ENCODE assay signal across 24 cellular contexts in genomic region chr20:46916244-46916603, GRCh38. TPM values are rescaled to one million over a fixed set of nuclear protein-coding genes. Genes with fewer than 3 reads are reported as not detected.
A peak's percentile ranks its signal among the peaks of the same experiment; 100 is the strongest.
DNase-seq lines count a peak whose midpoint lies in the region; ATAC-seq, FAIRE-seq and TF ChIP-seq lines count a peak whose summit lies in the region.
"Had no signal": no experiment of that assay in that cellular context is flagged by ENCODE, and none has a peak within 500 bp of the region (broad histone marks: within the 10 kb centered on the region; RNA-seq: fewer than 3 reads in every experiment).

No MANE protein-coding gene starts in this region.

- intact Hi-C loops in HepG2 (cut with micrococcal nuclease; ENCODE audit: unreplicated experiment): no loop called here
- intact Hi-C loops in right lobe of liver (cut with DNase I): no loop called here

- no peak for FAIRE-seq in HepG2 (lab: Jason Lieb, UNC)
- FAIRE-seq: A204.1, D721Med, GM12891, GM18507, H54 had no signal

- no peak overlapping the region for H2BK120ac ChIP-seq in neuronal stem cell (ENCODE audit: low read depth, low read length)

- H3K27me3 Mint-ChIP-seq in chondrocyte (ENCODE audit: low read depth) (peaks cover 6% of the 10 kb centered on the region), T-cell (peaks cover 10% of the 10 kb centered on the region in 2 donors)
- H3K27me3 Mint-ChIP-seq: CD4-positive, CD25-positive, alpha-beta regulatory T cell had no signal

- no peaks in the 10 kb centered on the region for H3K9me3 ChIP-seq in HepG2 (ENCODE audit: low read length)
- H3K9me3 ChIP-seq in right lobe of liver: no peaks in the 10 kb centered on the region
- H3K9me3 ChIP-seq in neuronal stem cell (replicated peaks in 1 of 2; ENCODE audit: control insufficient read depth in 2 of 2, insufficient read depth in 1 of 2, low read depth in 1 of 2, low read length in 2 of 2): no peaks in the 10 kb centered on the region
- H3K9me3 ChIP-seq: HAP-1 had no signal

- H3K18ac ChIP-seq in neuronal stem cell (ENCODE audit: low read length): no peak overlapping the region

- no peak for ATAC-seq in HepG2
- no peak for ATAC-seq in right lobe of liver
- ATAC-seq in T-cell (replicated peaks in 1 of 4): no peak
- ATAC-seq: GM23338 had no signal

- in situ Hi-C loops in HepG2 (cut with HindIII; ENCODE audit: extremely low pct_ligation_motif_present, low pct_unique_long_range_greater_than_20kb): no loop called here

- no peak overlapping the region for H2AK5ac ChIP-seq in neuronal stem cell (ENCODE audit: low read depth, low read length)

- no peak overlapping the region for H2BK5ac ChIP-seq in neuronal stem cell (ENCODE audit: low read length)

- DNase-seq in HepG2 (ENCODE audit: low spot score) (no peak), right lobe of liver (no peak), chondrocyte (ENCODE audit: low spot score) (no peak), neuronal stem cell (ENCODE audit: low spot score) (no peak), globus pallidus (ENCODE audit: low spot score) (no peak), HK-2 (ENCODE audit: unreplicated experiment) (no peak), T-cell (no peak)
- DNase-seq: CD4-positive, CD25-positive, alpha-beta regulatory T cell; CD8-positive, alpha-beta memory T cell; DMS 273 treated with DMSO at 0.1 percent for 48 hours; DMS79; EL; GDM1 had no signal

- no peak overlapping the region for H3K27ac ChIP-seq in HepG2 (ENCODE audit: extremely low read length, insufficient read depth, low read length)
- H3K27ac ChIP-seq in right lobe of liver: no peak overlapping the region
- no peak overlapping the region for H3K27ac ChIP-seq in neuronal stem cell (replicated peaks; ENCODE audit: low read length)
- H3K27ac ChIP-seq: 22Rv1, BLaER1, C4-2B had no signal

- no peak overlapping the region for H3K4ac ChIP-seq in neuronal stem cell (ENCODE audit: low read length)

- no peak for TF ChIP-seq RAD21 in HepG2 (CRISPR knock-in tag; IDR thresholded peaks at IDR 0.05)

- TF ChIP-seq CTCF in HepG2 (CRISPR knock-in tag; IDR thresholded peaks at IDR 0.05) (no peak), right lobe of liver (IDR thresholded peaks at IDR 0.05) (no peak), chondrocyte (IDR thresholded peaks at IDR 0.05) (no peak)

- H3K79me2 ChIP-seq in HepG2 (ENCODE audit: insufficient read depth, low read length): no peaks in the 10 kb centered on the region

- BruUV-seq in HepG2 (replicated peaks; lab: Mats Ljungman, UMichigan): no TSS peak

- H2AFZ ChIP-seq in HepG2 (ENCODE audit: low read length) (no peak overlapping the region), neuronal stem cell (ENCODE audit: low read length) (no peak overlapping the region)
- H2AFZ ChIP-seq: GM23338 had no signal

- no peak for TF ChIP-seq EP300 in HepG2 (IDR thresholded peaks at IDR 0.05; ENCODE audit: low read depth in 2 of 2, low read length in 2 of 2)
- no peak for TF ChIP-seq EP300 in HepG2 (CRISPR knock-in tag; IDR thresholded peaks at IDR 0.05; ENCODE audit: borderline replicate concordance)

- peaks cover 27% of the 10 kb centered on the region for H3K4me1 Mint-ChIP-seq in chondrocyte (ENCODE audit: low read depth)
- H3K4me1 Mint-ChIP-seq in T-cell: no peaks in the 10 kb centered on the region
- H3K4me1 Mint-ChIP-seq: B cell; CD4-positive, CD25-positive, alpha-beta regulatory T cell; CD8-positive, alpha-beta memory T cell; GM23338 had no signal

- no peaks in the 10 kb centered on the region for H3K4me1 ChIP-seq in HepG2 (ENCODE audit: insufficient read depth, low read length)
- H3K4me1 ChIP-seq in right lobe of liver: no peaks in the 10 kb centered on the region
- no peaks in the 10 kb centered on the region for H3K4me1 ChIP-seq in neuronal stem cell (ENCODE audit: control insufficient read depth in 2 of 2, insufficient read depth in 1 of 2, low read depth in 1 of 2, low read length in 2 of 2)
- H3K4me1 ChIP-seq: HAP-1 had no signal

- POLR2A ChIA-PET in HepG2 (lab: Yijun Ruan, JAX): no interaction called here
- POLR2A ChIA-PET in T-cell (lab: Charles Lee): no interaction called here

- no peak overlapping the region for H4K91ac ChIP-seq in neuronal stem cell (ENCODE audit: low read depth, low read length, poor library complexity)

- WGBS in HepG2 (ENCODE audit: low lambda C conversion rate): 0% methylated on average over 1 of the region's 1 CpG
- WGBS in right lobe of liver (ENCODE audit: insufficient coverage, low coverage, low lambda C conversion rate, missing lambda C conversion rate): 18% methylated on average over 1 of the region's 1 CpG
- 100% methylated on average over 1 of the region's 1 CpG; no CpG with 5 or more reads in 1 of the 2 donors for WGBS in neuronal stem cell (ENCODE audit: extremely low coverage in 2 of 2, insufficient read length in 2 of 2, insufficient replicate concordance in 1 of 2), 2 donors

- H3K36me3 ChIP-seq in HepG2 (replicated peaks in 1 of 2; ENCODE audit: control insufficient read depth in 1 of 2, insufficient read depth in 2 of 2, low read length in 2 of 2) (no peaks in the 10 kb centered on the region), right lobe of liver (no peaks in the 10 kb centered on the region), neuronal stem cell (replicated peaks in 1 of 2; ENCODE audit: control insufficient read depth in 2 of 2, insufficient read depth in 2 of 2, low read length in 2 of 2) (no peaks in the 10 kb centered on the region)
- H3K36me3 ChIP-seq: BLaER1, HAP-1 had no signal

- no peak overlapping the region for H3K14ac ChIP-seq in neuronal stem cell (ENCODE audit: low read length)

- H2BK12ac ChIP-seq in neuronal stem cell (ENCODE audit: low read length): no peak overlapping the region

- no peak overlapping the region for H4K8ac ChIP-seq in neuronal stem cell (ENCODE audit: low read depth, low read length)

- H3K27me3 ChIP-seq in HepG2 (ENCODE audit: control insufficient read depth in 1 of 2, insufficient read depth in 2 of 2, low read length in 2 of 2): peaks cover 0 to 26% of the 10 kb centered on the region in 2 experiments; a peak in 3 of 5 replicates
- no peaks in the 10 kb centered on the region for H3K27me3 ChIP-seq in right lobe of liver
- H3K27me3 ChIP-seq in neuronal stem cell (ENCODE audit: control insufficient read depth in 3 of 3, insufficient read depth in 3 of 3, low read depth in 1 of 3, low read length in 3 of 3): no peaks in the 10 kb centered on the region
- H3K27me3 ChIP-seq: BLaER1 had no signal

- H3K9me3 Mint-ChIP-seq in chondrocyte (ENCODE audit: low read depth) (peaks cover 11% of the 10 kb centered on the region), T-cell (peaks cover 0 to 3% (median 0%) of the 10 kb centered on the region in 3 donors)

- TF ChIP-seq POLR2A in HepG2 (IDR thresholded peaks at IDR 0.05; ENCODE audit: insufficient read depth in 1 of 2, low read depth in 2 of 2, low read length in 2 of 2) (no peak), right lobe of liver (IDR thresholded peaks at IDR 0.05) (no peak)

- H3K23ac ChIP-seq in neuronal stem cell (ENCODE audit: low read depth, low read length, poor library complexity): no peak overlapping the region

- H3K4me3 ChIP-seq in HepG2 (replicated peaks in 1 of 3; ENCODE audit: insufficient read depth in 1 of 3, low read depth in 2 of 3, low read length in 3 of 3): no peak overlapping the region
- H3K4me3 ChIP-seq in right lobe of liver: no peak overlapping the region
- H3K4me3 ChIP-seq in neuronal stem cell (ENCODE audit: low read length in 2 of 2): no peak overlapping the region
- H3K4me3 ChIP-seq: BLaER1, GM23338, HAP-1 had no signal

- H4K20me1 ChIP-seq in HepG2 (ENCODE audit: insufficient read depth, low read length): no peaks in the 10 kb centered on the region
- H4K20me1 ChIP-seq: BLaER1 had no signal

- CTCF ChIA-PET in HepG2 (lab: Yijun Ruan, JAX; ENCODE audit: low intra/inter-chr PET ratio, low total read pairs) (no interaction called here), T-cell (lab: Charles Lee) (no interaction called here)

- H3K4me2 ChIP-seq in HepG2 (ENCODE audit: low read depth, low read length) (no peak overlapping the region), neuronal stem cell (ENCODE audit: insufficient read depth, low read length, poor library complexity, severe bottlenecking) (no peak overlapping the region)
- H3K4me2 ChIP-seq: BLaER1, GM23338 had no signal

- no peak overlapping the region for H2BK15ac ChIP-seq in neuronal stem cell (ENCODE audit: low read length)

- peaks cover 2% of the 10 kb centered on the region for H3K36me3 Mint-ChIP-seq in chondrocyte (ENCODE audit: low read depth)
- no peaks in the 10 kb centered on the region for H3K36me3 Mint-ChIP-seq in T-cell
- H3K36me3 Mint-ChIP-seq: CD4-positive, CD25-positive, alpha-beta regulatory T cell; CD8-positive, alpha-beta memory T cell had no signal

- H3K4me3 Mint-ChIP-seq in chondrocyte (ENCODE audit: unreplicated experiment) (no peak overlapping the region), T-cell (no peak overlapping the region)
- H3K4me3 Mint-ChIP-seq: B cell; CD4-positive, CD25-positive, alpha-beta regulatory T cell; CD8-positive, alpha-beta memory T cell; GM23338 had no signal

- no peak overlapping the region for H3K9ac ChIP-seq in HepG2 (ENCODE audit: insufficient read depth, low read depth, low read length)
- H3K9ac ChIP-seq in neuronal stem cell (ENCODE audit: low read depth, low read length, poor library complexity): peak overlapping the region; percentile 9
- H3K9ac ChIP-seq: BLaER1 had no signal

- no peaks in the 10 kb centered on the region for H3K79me1 ChIP-seq in neuronal stem cell (ENCODE audit: low read depth, low read length)

- H3K27ac Mint-ChIP-seq in chondrocyte (ENCODE audit: unreplicated experiment): peak overlapping the region; percentile 2
- no peak overlapping the region for H3K27ac Mint-ChIP-seq in T-cell
- H3K27ac Mint-ChIP-seq: B cell; CD4-positive, CD25-positive, alpha-beta regulatory T cell; CD8-positive, alpha-beta memory T cell; GM23338 had no signal

RNA-seq across cellular contexts. Expression of gene EYA2, which starts 21.6 kb away (rescaled TPM):
- total RNA-seq in HepG2 (2016; rRNA removed; fragmentation: Illumina TruSeq; extraction: Trizol): not detected in 2 replicates
- total RNA-seq in HepG2 (2016; cell fraction: cytosol; rRNA removed; fragmentation: Illumina TruSeq; extraction: Trizol; ENCODE audit: low read depth): not detected in 2 replicates
- not detected in 2 replicates for total RNA-seq in HepG2 (2016; cell fraction: insoluble cytoplasmic fraction; rRNA removed; fragmentation: Illumina TruSeq; extraction: Trizol)
- total RNA-seq in HepG2 (2016; cell fraction: membrane; rRNA removed; fragmentation: Illumina TruSeq; extraction: Trizol): not detected in 2 replicates
- not detected in 2 replicates for total RNA-seq in HepG2 (2016; cell fraction: nucleus; rRNA removed; fragmentation: Illumina TruSeq; extraction: Trizol)
- not detected in 2 replicates for polyA plus RNA-seq in HepG2 (2011; rRNA removed)
- not detected in 2 replicates for polyA plus RNA-seq in HepG2 (2011; cell fraction: cytosol; rRNA removed)
- polyA plus RNA-seq in HepG2 (2011; cell fraction: nucleus; rRNA removed): not detected in 2 replicates
- not detected in 2 replicates for polyA plus RNA-seq in HepG2 (2012)
- polyA plus RNA-seq in HepG2 (2016; cell fraction: cytosol; fragmentation: Illumina TruSeq; extraction: Trizol; ENCODE audit: low read depth): not detected in 2 replicates
- not detected in 2 replicates for polyA plus RNA-seq in HepG2 (2016; cell fraction: insoluble cytoplasmic fraction; fragmentation: Illumina TruSeq; extraction: Trizol; ENCODE audit: low read depth)
- polyA plus RNA-seq in HepG2 (2016; cell fraction: membrane; fragmentation: Illumina TruSeq; extraction: Trizol; ENCODE audit: low read depth): not detected in 2 replicates
- not detected in 2 replicates for polyA plus RNA-seq in HepG2 (2016; cell fraction: nucleus; fragmentation: Illumina TruSeq; extraction: Trizol; ENCODE audit: insufficient read depth, low read depth)
- polyA minus RNA-seq in HepG2 (2011; rRNA and poly(A)+ RNA removed; ENCODE audit: low replicate concordance): not detected in 2 replicates
- polyA minus RNA-seq in HepG2 (2011; cell fraction: cytosol; rRNA and poly(A)+ RNA removed): not detected in 2 replicates
- polyA minus RNA-seq in HepG2 (2011; cell fraction: nucleus; rRNA and poly(A)+ RNA removed): not detected in 2 replicates
- total RNA-seq in right lobe of liver: 1 to 10 TPM in 1 of 6 experiments, under 1 TPM in 5; 0.12 to 3.0 (median 0.49) TPM
- 0.23 to 0.32 TPM in 2 of 3 replicates, not detected in the other for total RNA-seq in chondrocyte
- polyA plus RNA-seq in neuronal stem cell (2013, experiment 1 of 2): 1.0 TPM
- 0.97 TPM for polyA plus RNA-seq in neuronal stem cell (2013, experiment 2 of 2)
- total RNA-seq in T-cell: not detected
- total RNA-seq: CD4-positive, CD25-positive, alpha-beta regulatory T cell; CD8-positive, alpha-beta memory T cell had no signal
- polyA plus RNA-seq: CD4-positive, CD25-positive, alpha-beta regulatory T cell; CD8-positive, alpha-beta memory T cell had no signal
